29 cellular contexts compared by ENCODE assay signal in genomic region chr9:82682431-82682830, GRCh38.
DNase-seq lines count a peak whose midpoint lies in the region; ATAC-seq and TF ChIP-seq lines count a peak whose summit lies in the region.
"Had no signal": no experiment of that assay in that cellular context is flagged by ENCODE, and none has a peak within 500 bp of the region (broad histone marks: within the 10 kb centered on the region; RNA-seq: fewer than 3 reads in every experiment).

No MANE protein-coding gene starts in this region.

- H3K9me3 Mint-ChIP-seq in GM23338 = peaks cover 7% of the 10 kb centered on the region; the same call in 1 of the 3 replicates
- H3K9me3 Mint-ChIP-seq: T-helper 1 cell treated with Interleukin-12 subunit alpha and Interleukin-12 subunit beta and Interleukin-4 antibody, amounts not matched to agents 30 μg/mL and 1 μg/mL, for 36 hours had no signal

- H3K36me3 Mint-ChIP-seq in GM23338 (ENCODE audit: low read depth) = no peaks in the 10 kb centered on the region
- H3K36me3 Mint-ChIP-seq: CD4-positive, CD25-positive, alpha-beta regulatory T cell had no signal

- DNase-seq in DMS 273 (lab: John Stamatoyannopoulos, UW; ENCODE audit: unreplicated experiment) (peak; percentile 3), DMS 273 treated with DMSO at 0.1 percent for 48 hours (lab: John Stamatoyannopoulos, UW) (no peak), GM23338 (ENCODE audit: low spot score) (no peak), pons (ENCODE audit: low spot score) (peak; percentile 6), NCI-H526 (lab: John Stamatoyannopoulos, UW) (no peak), midbrain (lab: John Stamatoyannopoulos, UW) (no peak)
- DNase-seq: 8988T; ACHN; BE2C; CD4-positive, CD25-positive, alpha-beta regulatory T cell; GDM1; HFFc6; Kasumi-1; NCI-H1092 treated with DMSO at 0.1 percent for 48 hours; NCI-H1436; NCI-H1930; NCI-H2107; NCI-H2227 treated with DMSO at 0.1 percent for 48 hours; NCI-H510A treated with DMSO at 0.1 percent for 48 hours; NCI-H82; OCI-M1; Peyer's patch; SK-N-SH; SW 1271 had no signal

- no peak overlapping the region for H3K27ac Mint-ChIP-seq in GM23338
- H3K27ac Mint-ChIP-seq: CD4-positive, CD25-positive, alpha-beta regulatory T cell; HFFc6; T-helper 1 cell treated with Interleukin-12 subunit alpha and Interleukin-12 subunit beta and Interleukin-4 antibody, amounts not matched to agents 30 μg/mL and 1 μg/mL, for 36 hours had no signal

- ATAC-seq in GM23338 = peak; percentile 36; the same call in 1 of the 3 replicates
- ATAC-seq in GM19455 (IDR thresholded peaks at IDR 0.05; ENCODE audit: unreplicated experiment) = no peak
- ATAC-seq: K562 had no signal

- 0 out of 2 replicates have a peak, but pooled peaks cover 4% of the 10 kb centered on the region for H3K4me1 ChIP-seq in GM23338 (ENCODE audit: insufficient read depth)
- H3K4me1 ChIP-seq: HAP-1, Peyer's patch had no signal

- no peaks in the 10 kb centered on the region for H3K4me1 Mint-ChIP-seq in GM23338
- H3K4me1 Mint-ChIP-seq: CD4-positive, CD25-positive, alpha-beta regulatory T cell had no signal

- no peaks in the 10 kb centered on the region for H4K20me1 ChIP-seq in GM23338 (replicated peaks; ENCODE audit: insufficient read depth)

- H3K36me3 ChIP-seq in GM23338 (ENCODE audit: insufficient read depth) = no peaks in the 10 kb centered on the region
- H3K36me3 ChIP-seq: BE2C, HAP-1, Peyer's patch had no signal

- H3F3A ChIP-seq in GM23338 (replicated peaks; ENCODE audit: low read depth) = no peaks in the 10 kb centered on the region

- H3K27me3 ChIP-seq in GM23338 (ENCODE audit: insufficient read depth) = no peaks in the 10 kb centered on the region
- H3K27me3 ChIP-seq: BE2C, Peyer's patch had no signal

- no peak overlapping the region for H3K4me3 Mint-ChIP-seq in GM23338
- H3K4me3 Mint-ChIP-seq: CD4-positive, CD25-positive, alpha-beta regulatory T cell; HFFc6; T-helper 1 cell treated with Interleukin-12 subunit alpha and Interleukin-12 subunit beta and Interleukin-4 antibody, amounts not matched to agents 30 μg/mL and 1 μg/mL, for 36 hours had no signal

- peaks cover 15% of the 10 kb centered on the region for H3K9me2 ChIP-seq in GM23338 (ENCODE audit: insufficient read depth)
- H3K9me2 ChIP-seq: SK-N-SH had no signal

- H2AFZ ChIP-seq in GM23338 = peak overlapping the region; percentile 84; the same call in 1 of the 2 replicates

- no peak overlapping the region for H3K4me3 ChIP-seq in GM23338
- H3K4me3 ChIP-seq: HAP-1, K562, Peyer's patch had no signal

- peaks cover 1% of the 10 kb centered on the region for H3K27me3 Mint-ChIP-seq in GM23338 (ENCODE audit: insufficient read depth, low read depth, poor library complexity)
- H3K27me3 Mint-ChIP-seq: CD4-positive, CD25-positive, alpha-beta regulatory T cell had no signal

- no peak overlapping the region for H3K4me2 ChIP-seq in GM23338
- H3K4me2 ChIP-seq: SK-N-SH had no signal

- peak in 1 of 2 experiments; percentile 26; a peak in 2 of 4 replicates for TF ChIP-seq CTCF in GM23338 (conservative IDR thresholded peaks at IDR 0.05; ENCODE audit: low read depth in 2 of 2)
- no peak for TF ChIP-seq CTCF in VCaP (conservative IDR thresholded peaks at IDR 0.05)

- no peaks in the 10 kb centered on the region for H3K79me2 ChIP-seq in GM23338 (replicated peaks; ENCODE audit: insufficient read depth)

- no peak overlapping the region for H3K27ac ChIP-seq in GM23338 (ENCODE audit: low read depth)
- peak overlapping the region; percentile 54 for H3K27ac ChIP-seq in VCaP
- H3K27ac ChIP-seq: Peyer's patch had no signal

TF ChIP-seq in GM23338, 12 proteins besides CTCF, POLR2A, EP300 and RAD21:
- TF ChIP-seq REST (IDR thresholded peaks at IDR 0.05; ENCODE audit: unreplicated experiment) (no peak), CREB1 (CRISPR knock-in tag; IDR thresholded peaks at IDR 0.05; ENCODE audit: low read depth) (no peak), STAT1 (IDR thresholded peaks at IDR 0.05; ENCODE audit: unreplicated experiment) (no peak), EZH2 (IDR thresholded peaks at IDR 0.05; ENCODE audit: low read depth, unreplicated experiment) (no peak), ETS1 (IDR thresholded peaks at IDR 0.05) (no peak), NANOG (IDR thresholded peaks at IDR 0.05; ENCODE audit: borderline replicate concordance) (no peak), EZH2phosphoT487 (IDR thresholded peaks at IDR 0.05; ENCODE audit: unreplicated experiment) (no peak)

Comparison
In these comparisons a context has a peak if more than half of its experiments do, and no peak if none do; other contexts are left out.
1. DNase-seq: peak in DMS 273 (single experiment) and pons (single experiment); none in DMS 273 treated with DMSO at 0.1 percent for 48 hours (single experiment), GM23338 (single experiment), NCI-H526 (0 of 2) and midbrain (single experiment).